In the genomic region with DNA sequence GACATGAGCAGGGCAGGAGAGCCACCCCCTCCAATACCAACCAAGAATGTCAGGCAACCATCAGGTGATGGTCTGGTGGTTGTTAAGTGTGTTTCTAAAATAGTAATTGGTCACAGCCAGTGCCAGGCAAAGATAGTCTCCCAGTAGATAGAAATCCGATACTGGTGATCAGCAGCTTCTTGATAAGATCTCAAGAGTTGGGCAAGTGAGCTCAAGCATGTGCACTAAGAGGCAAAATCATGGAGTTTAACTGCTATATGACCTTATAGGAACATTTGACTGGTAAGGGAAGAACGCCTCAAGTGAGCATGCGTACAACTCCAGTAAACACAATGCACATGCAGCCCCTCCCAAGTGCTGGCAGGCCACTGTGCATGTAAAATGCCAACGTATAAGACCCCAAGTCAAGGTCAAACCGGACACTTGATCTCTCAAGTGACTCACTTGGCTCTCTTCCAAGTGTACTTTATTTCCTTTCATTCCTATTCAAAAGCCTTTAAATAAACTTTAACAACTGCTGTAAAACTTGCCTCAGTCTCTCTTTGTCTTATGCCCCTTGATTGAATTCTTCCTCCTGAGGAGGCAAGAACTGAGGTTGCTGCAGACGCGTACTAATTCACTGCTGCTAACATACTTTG, we compare ENCODE assay signal across 21 cellular contexts.
DNase-seq lines count a peak whose midpoint lies in the region; ATAC-seq and TF ChIP-seq lines count a peak whose summit lies in the region.
"Had no signal": no experiment of that assay in that cellular context is flagged by ENCODE, and none has a peak within 500 bp of the region (broad histone marks: within the 10 kb centered on the region; RNA-seq: fewer than 3 reads in every experiment).

No MANE protein-coding gene starts in this region.

- peak overlapping the region; percentile 61 for H3K27ac ChIP-seq in RWPE2 (ENCODE audit: poor library complexity, severe bottlenecking)
- H3K27ac ChIP-seq: 22Rv1, BLaER1, left ventricle myocardium inferior, testis had no signal

- H3K27me3 ChIP-seq in RWPE2 (ENCODE audit: insufficient read depth, poor library complexity, severe bottlenecking): no peaks in the 10 kb centered on the region
- H3K27me3 ChIP-seq: BLaER1, testis had no signal

- no peaks in the 10 kb centered on the region for H3K9me3 ChIP-seq in RWPE2 (ENCODE audit: severe bottlenecking)
- H3K9me3 ChIP-seq: BLaER1, left ventricle myocardium inferior, testis had no signal

- ATAC-seq in RWPE2 (ENCODE audit: low read depth) (no peak), GM21786 (IDR thresholded peaks at IDR 0.05; ENCODE audit: unreplicated experiment) (no peak)
- ATAC-seq: activated T-cell treated with anti-CD3 and anti-CD28 coated beads, Interleukin-2, amount 50 U/mL, for 72 hours; Panc1 had no signal

- no peak for TF ChIP-seq CTCF in RWPE2 (IDR thresholded peaks at IDR 0.05; ENCODE audit: poor library complexity, severe bottlenecking)
- no peak for TF ChIP-seq CTCF in fibroblast of mammary gland (conservative IDR thresholded peaks at IDR 0.05; ENCODE audit: control insufficient read depth, insufficient read depth, low read depth, low read length)

- peaks cover 35% of the 10 kb centered on the region for H3K4me1 ChIP-seq in RWPE2 (ENCODE audit: insufficient read depth, poor library complexity, severe bottlenecking)

- no peaks in the 10 kb centered on the region for H3K36me3 ChIP-seq in RWPE2 (ENCODE audit: low read depth)
- H3K36me3 ChIP-seq: BLaER1, left ventricle myocardium inferior had no signal

- no peak overlapping the region for H3K4me3 ChIP-seq in RWPE2 (ENCODE audit: severe bottlenecking)
- H3K4me3 ChIP-seq in fibroblast of mammary gland (ENCODE audit: control insufficient read depth, low read depth, low read length): no peak overlapping the region
- H3K4me3 ChIP-seq: BLaER1, left ventricle myocardium inferior, testis had no signal

- DNase-seq in NCI-H2029 (lab: John Stamatoyannopoulos, UW) (peak; percentile 13), NCI-H2029 treated with DMSO at 0.1 percent for 48 hours (lab: John Stamatoyannopoulos, UW) (no peak), RWPE2 (ENCODE audit: low spot score) (no peak), fibroblast of mammary gland (ENCODE audit: low read depth) (peak; percentile 50), T-helper 2 cell (no peak), cerebellar cortex (ENCODE audit: low spot score) (no peak)
- DNase-seq in activated CD4-positive, alpha-beta T cell treated with anti-CD3 and anti-CD28 coated beads for 4 hours: no peak
- DNase-seq: activated CD4-positive, alpha-beta memory T cell treated with anti-CD3 and anti-CD28 coated beads, Interleukin-2, amount 10 ng/mL, durations not matched to agents 7 days and 5 days; activated naive CD8-positive, alpha-beta T cell treated with anti-CD3 and anti-CD28 coated beads, Interleukin-2, amount 10 ng/mL, durations not matched to agents 7 days and 5 days; activated T-cell treated with anti-CD3 and anti-CD28 coated beads, Interleukin-2, amount 50 U/mL, for 72 hours; central memory CD4-positive, alpha-beta T cell; GOT3; left ventricle myocardium inferior; NCI-H1930; NCI-H774; small intestine; testis had no signal

Comparison
In these comparisons a context has a peak if more than half of its experiments do, and no peak if none do; other contexts are left out.
1. DNase-seq: peak in NCI-H2029 (single experiment) and fibroblast of mammary gland (single experiment); none in NCI-H2029 treated with DMSO at 0.1 percent for 48 hours (single experiment), RWPE2 (single experiment), T-helper 2 cell (0 of 5), cerebellar cortex (single experiment) and activated CD4-positive, alpha-beta T cell treated with anti-CD3 and anti-CD28 coated beads for 4 hours (0 of 2).